Comparison of ENCODE assay signal across 22 cellular contexts in the genomic region with DNA sequence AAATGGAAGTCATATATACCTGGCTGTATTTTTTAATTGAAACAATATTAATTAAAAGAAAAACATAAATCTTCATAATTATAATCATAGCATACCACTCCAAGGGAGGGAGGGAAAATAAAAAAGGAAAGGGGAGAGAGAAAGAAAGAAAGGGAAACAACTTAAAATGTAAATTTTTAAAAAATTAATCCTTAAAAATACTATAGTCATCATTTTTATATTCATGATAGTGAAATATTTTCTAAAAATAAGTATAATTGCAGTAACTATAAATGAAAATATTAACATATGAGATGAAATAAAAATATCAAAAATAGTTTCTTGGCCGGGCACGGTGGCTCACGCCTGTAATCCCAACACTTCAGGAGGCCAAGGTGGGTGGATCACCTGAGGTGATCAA.
"Had no signal": no experiment of that assay in that cellular context is flagged by ENCODE, and none has a peak within 500 bp of the region (broad histone marks: within the 10 kb centered on the region; RNA-seq: fewer than 3 reads in every experiment).

No MANE protein-coding gene starts in this region.

- H3K4me1 Mint-ChIP-seq: nephron had no signal

- H3K9me3 ChIP-seq: heart left ventricle, pancreas, tibial artery, upper lobe of left lung, uterus had no signal

- ATAC-seq: left colon had no signal

- H3K4me1 ChIP-seq: pancreas, tibial artery, upper lobe of left lung, uterus had no signal

- H3K4me3 ChIP-seq: heart left ventricle, lung, pancreas, smooth muscle cell, tibial artery, upper lobe of left lung, uterus had no signal

- H3K4me3 Mint-ChIP-seq: endodermal cell, nephron had no signal

- H3K9me3 Mint-ChIP-seq: endodermal cell; naive B cell; nephron; stimulated activated naive CD8-positive, alpha-beta T cell treated with anti-CD3 and anti-CD28 coated beads, Interleukin-15, Interleukin-2, amounts not matched to agents 100 ng/mL and 50 ng/mL, for 24 hours had no signal

- DNase-seq: effector CD4-positive, alpha-beta T cell; endodermal cell; heart left ventricle; hippocampal formation; left colon; left ventricle myocardium superior; mesenchymal stem cell; midbrain; naive B cell; occipital lobe; pancreas; right cardiac atrium; stimulated activated CD4-positive, alpha-beta T cell treated with anti-CD3 and anti-CD28 coated beads, Interleukin-2, amount 100 ng/mL, for 48 hours; tibial artery; upper lobe of left lung; uterus had no signal

- H3K4me2 ChIP-seq: smooth muscle cell had no signal

- H3K27me3 Mint-ChIP-seq: naive B cell; progenitor cell of endocrine pancreas; stimulated activated naive CD8-positive, alpha-beta T cell treated with anti-CD3 and anti-CD28 coated beads, Interleukin-15, Interleukin-2, amounts not matched to agents 100 ng/mL and 50 ng/mL, for 24 hours had no signal

- H3K27ac ChIP-seq: heart left ventricle, pancreas, tibial artery, uterus had no signal

- H3K27me3 ChIP-seq: heart left ventricle, pancreas, tibial artery, upper lobe of left lung, uterus had no signal

- H3K36me3 ChIP-seq: pancreas, uterus had no signal

- H3K27ac Mint-ChIP-seq: endodermal cell, nephron, progenitor cell of endocrine pancreas had no signal

- FAIRE-seq: frontal cortex, pancreas had no signal
